ENCODE assay signal across 9 cellular contexts in the genomic region with DNA sequence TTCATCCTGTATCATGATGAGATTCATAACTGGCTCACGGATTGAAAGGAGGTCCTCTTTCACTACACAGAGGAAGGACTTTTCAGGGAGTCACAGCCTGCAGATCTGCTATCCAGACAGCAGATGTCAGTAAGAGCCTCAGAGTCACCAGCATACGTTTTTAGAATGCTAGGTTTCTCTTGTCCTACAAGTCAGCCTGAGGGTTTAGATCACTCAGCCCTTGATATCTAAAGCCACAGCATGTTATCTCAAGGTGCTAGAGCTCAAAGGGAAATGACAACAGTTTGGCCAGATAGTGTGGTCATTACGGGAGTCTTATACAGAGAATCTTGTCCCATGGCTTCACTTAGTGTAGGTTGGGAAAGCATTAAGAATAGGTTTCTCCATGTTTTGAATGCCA. TPM values are rescaled to one million over a fixed set of nuclear protein-coding genes. Genes with fewer than 3 reads are reported as not detected.
DNase-seq lines count a peak whose midpoint lies in the region; ATAC-seq, FAIRE-seq and TF ChIP-seq lines count a peak whose summit lies in the region.
"Had no signal": no experiment of that assay in that cellular context is flagged by ENCODE, and none has a peak within 500 bp of the region (broad histone marks: within the 10 kb centered on the region; RNA-seq: fewer than 3 reads in every experiment).

No MANE protein-coding gene starts in this region.

- H3K27ac ChIP-seq in colonic mucosa, result no peak overlapping the region
- H3K27ac ChIP-seq in osteoblast (ENCODE audit: low read depth, low read length), result no peak overlapping the region
- H3K27ac ChIP-seq: KMS-11 had no signal

- TF ChIP-seq CTCF in colonic mucosa (IDR thresholded peaks at IDR 0.05) (peak; percentile 45), osteoblast (IDR thresholded peaks at IDR 0.05; ENCODE audit: extremely low read depth, low read depth, low read length) (peak; percentile 80)

- peak; percentile 63 for FAIRE-seq in GM18507 (lab: Jason Lieb, UNC)

- no peaks in the 10 kb centered on the region for H3K9me3 ChIP-seq in colonic mucosa
- no peaks in the 10 kb centered on the region for H3K9me3 ChIP-seq in osteoblast (ENCODE audit: low read depth, low read length)

- H3K9ac ChIP-seq in colonic mucosa (ENCODE audit: low read depth in 2 of 2, low read length in 2 of 2), result no peak overlapping the region
- H3K9ac ChIP-seq: KMS-11 had no signal

- no peaks in the 10 kb centered on the region for H3K4me1 ChIP-seq in colonic mucosa
- peaks cover 3% of the 10 kb centered on the region for H3K4me1 ChIP-seq in osteoblast (ENCODE audit: insufficient read depth, low read length)

- no peak overlapping the region for H3K4me3 ChIP-seq in colonic mucosa
- no peak overlapping the region for H3K4me3 ChIP-seq in osteoblast (ENCODE audit: insufficient read depth, low read length)

- ATAC-seq in HG02623 (IDR thresholded peaks at IDR 0.05; ENCODE audit: unreplicated experiment) (no peak), GM18517 (IDR thresholded peaks at IDR 0.05; ENCODE audit: unreplicated experiment) (no peak)

- H3K36me3 ChIP-seq in colonic mucosa, result no peaks in the 10 kb centered on the region
- H3K36me3 ChIP-seq in osteoblast (ENCODE audit: insufficient read depth, low read length), result no peaks in the 10 kb centered on the region

- H3K27me3 ChIP-seq in colonic mucosa (no peaks in the 10 kb centered on the region), osteoblast (ENCODE audit: insufficient read depth, low read length) (peaks cover 21% of the 10 kb centered on the region)

- DNase-seq in Ammon's horn (ENCODE audit: low spot score) (peak; percentile 57), GM18507 (ENCODE audit: extremely low spot score, insufficient read length, low read depth) (no peak), NCI-H226 (peak; percentile 45), colonic mucosa (no peak), osteoblast (ENCODE audit: insufficient read length, low spot score, missing footprints) (peak; percentile 75), mucosa of gallbladder (ENCODE audit: low spot score) (no peak)

- H3K79me2 ChIP-seq in osteoblast (ENCODE audit: insufficient read depth, low read length), result no peaks in the 10 kb centered on the region

- H3K4me2 ChIP-seq in osteoblast (ENCODE audit: insufficient read depth, low read length), result no peak overlapping the region
- H3K4me2 ChIP-seq: KMS-11 had no signal

- peak overlapping the region; percentile 64 for H2AFZ ChIP-seq in osteoblast (ENCODE audit: low read length)

- no peaks in the 10 kb centered on the region for H4K20me1 ChIP-seq in osteoblast (ENCODE audit: insufficient read depth, low read length)

- intact Hi-C loops in colonic mucosa (cut with DNase I), result no loop called here

RNA-seq across cellular contexts. Expression of a gene that starts 30.9 kb away (rescaled TPM):
- not detected for total RNA-seq in colonic mucosa
- total RNA-seq in osteoblast, result under 0.01 TPM in 1 of 2 replicates, not detected in the other
- 0.14 TPM for total RNA-seq in mucosa of gallbladder

Comparison
In these comparisons a context has a peak if more than half of its experiments do, and no peak if none do; other contexts are left out.
1. DNase-seq: peak in Ammon's horn (single experiment), NCI-H226 (single experiment) and osteoblast (single experiment); none in GM18507 (single experiment), colonic mucosa (single experiment) and mucosa of gallbladder (single experiment).